ENCODE assay signal across 10 cellular contexts in the genomic region with DNA sequence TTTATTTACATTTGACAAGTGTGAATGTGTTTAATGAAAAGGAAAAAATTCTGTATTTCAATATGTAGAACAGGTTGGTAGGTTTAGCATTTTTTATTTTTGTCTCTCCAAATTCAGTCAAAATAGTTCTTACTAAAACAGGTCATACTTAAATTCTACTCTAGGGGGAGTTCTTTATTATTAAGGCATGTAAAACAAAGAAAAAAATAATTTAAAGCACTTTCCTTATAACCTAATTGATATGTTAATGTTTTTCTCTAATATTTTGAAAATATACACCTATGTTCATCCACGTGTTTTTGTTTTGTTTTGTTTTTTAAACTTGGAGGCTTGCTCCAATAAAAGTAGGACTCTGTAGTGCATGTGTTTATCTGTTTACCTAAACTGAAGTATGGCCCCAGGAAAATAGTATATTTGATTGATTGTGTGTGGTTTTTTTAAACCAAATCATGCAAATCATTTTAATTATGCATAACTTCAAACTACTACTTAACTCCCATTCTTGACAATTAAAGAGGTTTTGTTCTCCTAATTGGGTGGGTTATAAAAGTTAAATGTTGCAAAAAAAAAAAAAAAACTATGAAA.
DNase-seq lines count a peak whose midpoint lies in the region; ATAC-seq and TF ChIP-seq lines count a peak whose summit lies in the region.
"Had no signal": no experiment of that assay in that cellular context is flagged by ENCODE, and none has a peak within 500 bp of the region (broad histone marks: within the 10 kb centered on the region; RNA-seq: fewer than 3 reads in every experiment).

No MANE protein-coding gene starts in this region.

- no peaks in the 10 kb centered on the region for H3K9me3 Mint-ChIP-seq in brain

- no peak overlapping the region for H3K4me3 ChIP-seq in BJ (ENCODE audit: low read depth, low read length)
- H3K4me3 ChIP-seq in right lobe of liver: no peak overlapping the region

- no peak overlapping the region for H3K4me3 Mint-ChIP-seq in brain

- TF ChIP-seq POLR2A in right lobe of liver (IDR thresholded peaks at IDR 0.05): no peak

- 33% methylated on average over 1 of the region's 1 CpG for WGBS in right lobe of liver (ENCODE audit: insufficient coverage, low coverage, low lambda C conversion rate, missing lambda C conversion rate)

- intact Hi-C loops in right lobe of liver (cut with DNase I): no loop called here

- H3K27me3 ChIP-seq in BJ (ENCODE audit: control insufficient read depth, insufficient read depth, low read length) (no peaks in the 10 kb centered on the region), right lobe of liver (no peaks in the 10 kb centered on the region)

- POLR2A ChIA-PET in BJ (lab: Charles Lee): no interaction called here

- H3K27ac Mint-ChIP-seq in brain: no peak overlapping the region

- DNase-seq in BJ (ENCODE audit: low read depth): no peak
- DNase-seq in HuH-7 (ENCODE audit: low spot score): peak; percentile 4
- no peak for DNase-seq in right lobe of liver
- DNase-seq in central memory CD4-positive, alpha-beta T cell: no peak
- DNase-seq in T-helper 9 cell: no peak
- no peak for DNase-seq in NCI-H1105 (lab: John Stamatoyannopoulos, UW)
- no peak for DNase-seq in DMS79 treated with DMSO at 0.1 percent for 48 hours (lab: John Stamatoyannopoulos, UW)
- DNase-seq: DMS153, NCI-H146 had no signal

- H3K9me3 ChIP-seq in right lobe of liver: no peaks in the 10 kb centered on the region

- ATAC-seq in right lobe of liver: no peak

- H3K36me3 ChIP-seq in BJ (ENCODE audit: control insufficient read depth, insufficient read depth, low read length) (no peaks in the 10 kb centered on the region), right lobe of liver (no peaks in the 10 kb centered on the region)

- 0 out of 2 replicates have a peak, but pooled peaks have one; percentile 18 for TF ChIP-seq CTCF in BJ (IDR thresholded peaks at IDR 0.05; ENCODE audit: insufficient read depth, low read depth, low read length)
- TF ChIP-seq CTCF in brain (conservative IDR thresholded peaks at IDR 0.05): peak; percentile 44 to 65
- peak in 3 of 4 donors; percentile 22 to 35 (median 28) for TF ChIP-seq CTCF in right lobe of liver (IDR thresholded peaks at IDR 0.05)

- H3K36me3 Mint-ChIP-seq in brain: no peaks in the 10 kb centered on the region

- no peaks in the 10 kb centered on the region for H3K4me1 ChIP-seq in right lobe of liver

- peaks cover 69% of the 10 kb centered on the region for H3K4me1 Mint-ChIP-seq in brain

- H3K27me3 Mint-ChIP-seq in brain: no peaks in the 10 kb centered on the region

- H3K27ac ChIP-seq in right lobe of liver: no peak overlapping the region

- CTCF ChIA-PET in BJ (lab: Yijun Ruan, JAX): interaction anchor here (0.8 kb wide), 1 partner anchor 29 kb away, joined by 3 read pairs; no protein-coding TSS in a partner anchor
